Comparison of ENCODE assay signal across 8 cellular contexts in genomic region chr6:131061771-131062160, GRCh38. TPM values are rescaled to one million over a fixed set of nuclear protein-coding genes. Genes with fewer than 3 reads are reported as not detected.
DNase-seq lines count a peak whose midpoint lies in the region; ATAC-seq, FAIRE-seq and TF ChIP-seq lines count a peak whose summit lies in the region.

No MANE protein-coding gene starts in this region.

- WGBS in testis, 2 donors = 6 to 8% methylated on average over 10 of the region's 10 CpGs

- H3K4me3 ChIP-seq in kidney (ENCODE audit: low read length in 2 of 2) (peak overlapping the region; percentile 49 to 74), testis (peak overlapping the region; percentile 98 to 99)

- H3K27me3 Mint-ChIP-seq in activated CD4-positive, alpha-beta T cell treated with anti-CD3 and anti-CD28 coated beads for 36 hours = no peaks in the 10 kb centered on the region
- H3K27me3 Mint-ChIP-seq in activated naive CD8-positive, alpha-beta T cell = no peaks in the 10 kb centered on the region

- H3K4me1 Mint-ChIP-seq in activated CD4-positive, alpha-beta T cell treated with anti-CD3 and anti-CD28 coated beads for 36 hours = peaks cover 28% of the 10 kb centered on the region
- H3K4me1 Mint-ChIP-seq in activated naive CD8-positive, alpha-beta T cell (ENCODE audit: low read depth) = peaks cover 25% of the 10 kb centered on the region

- intact Hi-C loops in activated CD4-positive, alpha-beta T cell treated with anti-CD3 and anti-CD28 coated beads for 36 hours (cut with DNase I, micrococcal nuclease) = loop anchor here (2.0 to 5.0 kb wide), 4 partner anchors 73 to 569 kb away; partner anchors contain the start of gene AKAP7 (in 2 of the 2)
- intact Hi-C loops in kidney (cut with DNase I) = no loop called here
- intact Hi-C loops in testis (cut with DNase I; ENCODE audit: low total_unique reads) = no loop called here

- H3K4me3 Mint-ChIP-seq in activated CD4-positive, alpha-beta T cell treated with anti-CD3 and anti-CD28 coated beads for 36 hours = peak overlapping the region; percentile 78
- peak overlapping the region; percentile 82 for H3K4me3 Mint-ChIP-seq in activated naive CD8-positive, alpha-beta T cell

- peaks cover 4% of the 10 kb centered on the region for H3K9me3 Mint-ChIP-seq in activated CD4-positive, alpha-beta T cell treated with anti-CD3 and anti-CD28 coated beads for 36 hours (ENCODE audit: low read depth)
- peaks cover under 1% of the 10 kb centered on the region for H3K9me3 Mint-ChIP-seq in activated naive CD8-positive, alpha-beta T cell (ENCODE audit: low read depth)

- H3K27me3 ChIP-seq in testis = no peaks in the 10 kb centered on the region

- H3K36me3 ChIP-seq in kidney (ENCODE audit: control insufficient read depth in 1 of 2, insufficient read depth in 2 of 2, low read length in 2 of 2) = no peaks in the 10 kb centered on the region
- no peaks in the 10 kb centered on the region for H3K36me3 ChIP-seq in testis (ENCODE audit: low read depth, missing control alignments)

- H3K9me3 ChIP-seq in kidney (ENCODE audit: control insufficient read depth in 1 of 2, low read length in 2 of 2) (no peaks in the 10 kb centered on the region), testis (no peaks in the 10 kb centered on the region)

- POLR2A ChIA-PET in activated CD4-positive, alpha-beta T cell treated with anti-CD3 and anti-CD28 coated beads for 36 hours (lab: Charles Lee) = no interaction called here

- TF ChIP-seq CTCF in kidney (IDR thresholded peaks at IDR 0.05; ENCODE audit: borderline replicate concordance, extremely low read depth, insufficient read depth) (no peak), testis (IDR thresholded peaks at IDR 0.05) (no peak), GM13977 (IDR thresholded peaks at IDR 0.05; ENCODE audit: extremely low read depth, insufficient read depth, missing control alignments) (no peak)

- no peak for TF ChIP-seq POLR2A in testis (IDR thresholded peaks at IDR 0.05)

- in situ Hi-C loops in GM13977 (cut with MboI; ENCODE audit: low pct_unique_long_range_greater_than_20kb, low sequenced_read_pairs, unreplicated experiment) = no loop called here

- peak overlapping the region; percentile 20 for H3K27ac Mint-ChIP-seq in activated CD4-positive, alpha-beta T cell treated with anti-CD3 and anti-CD28 coated beads for 36 hours
- peak overlapping the region; percentile 69 for H3K27ac Mint-ChIP-seq in activated naive CD8-positive, alpha-beta T cell

- no peak for FAIRE-seq in kidney (lab: Jason Lieb, UNC)

- no peak for DNase-seq in activated CD4-positive, alpha-beta T cell treated with anti-CD3 and anti-CD28 coated beads for 36 hours
- no peak for DNase-seq in activated CD4-positive, alpha-beta T cell treated with anti-CD3 and anti-CD28 coated beads, Interleukin-2, amount 50 U/mL, for 1 hour
- DNase-seq in kidney = no peak
- DNase-seq in testis = no peak
- no peak for DNase-seq in ureter (ENCODE audit: low spot score)
- no peak for DNase-seq in GM13977 (ENCODE audit: low spot score)

- H3K9ac ChIP-seq in kidney (ENCODE audit: low read length in 2 of 2) = peak overlapping the region; percentile 44 to 51

- CTCF ChIA-PET in activated CD4-positive, alpha-beta T cell treated with anti-CD3 and anti-CD28 coated beads for 36 hours (lab: Charles Lee) = interaction anchor here (1.0 kb wide), 1 partner anchor 20 kb away, joined by 3 read pairs; no protein-coding TSS in a partner anchor

- peaks cover 0 to 8% of the 10 kb centered on the region in 2 donors for H3K4me1 ChIP-seq in kidney (ENCODE audit: control insufficient read depth in 1 of 2, insufficient read depth in 1 of 2, low read depth in 1 of 2, low read length in 2 of 2)
- peaks cover 7% of the 10 kb centered on the region for H3K4me1 ChIP-seq in testis

- H3K27ac ChIP-seq in kidney (ENCODE audit: low read depth in 2 of 2, low read length in 2 of 2) (peak overlapping the region in 1 of 2 donors; percentile 18), testis (peak overlapping the region; percentile 90 to 92)

- peaks cover 3% of the 10 kb centered on the region for H3K36me3 Mint-ChIP-seq in activated CD4-positive, alpha-beta T cell treated with anti-CD3 and anti-CD28 coated beads for 36 hours (ENCODE audit: low read depth)
- peaks cover 3% of the 10 kb centered on the region for H3K36me3 Mint-ChIP-seq in activated naive CD8-positive, alpha-beta T cell

- ATAC-seq in activated CD4-positive, alpha-beta T cell treated with anti-CD3 and anti-CD28 coated beads for 36 hours = no peak
- ATAC-seq in HG02759 (IDR thresholded peaks at IDR 0.05; ENCODE audit: unreplicated experiment) = no peak

RNA-seq across cellular contexts. Expression of gene EPB41L2, which starts 1.3 kb away (rescaled TPM):
- 10 to 100 TPM; 33.3 to 43.4 TPM for total RNA-seq in activated CD4-positive, alpha-beta T cell treated with anti-CD3 and anti-CD28 coated beads for 36 hours
- 111 TPM for total RNA-seq in kidney
- polyA plus RNA-seq in kidney (ENCODE audit: insufficient read depth, low read depth, low replicate concordance) = 19.6 TPM
- 100 to 1,000 TPM; 139 to 206 TPM for total RNA-seq in testis
- 131 TPM for polyA plus RNA-seq in testis (ENCODE audit: insufficient read depth, low read depth, low replicate concordance)
- total RNA-seq in ureter = 110 TPM

Comparison
In these comparisons a context has a peak if more than half of its experiments do, and no peak if none do; other contexts are left out.
1. intact Hi-C loops: an anchor here in activated CD4-positive, alpha-beta T cell treated with anti-CD3 and anti-CD28 coated beads for 36 hours (2.0 to 5.0 kb wide); none called in kidney and testis.